Comparison of ENCODE assay signal across 3 cellular contexts in the genomic region with DNA sequence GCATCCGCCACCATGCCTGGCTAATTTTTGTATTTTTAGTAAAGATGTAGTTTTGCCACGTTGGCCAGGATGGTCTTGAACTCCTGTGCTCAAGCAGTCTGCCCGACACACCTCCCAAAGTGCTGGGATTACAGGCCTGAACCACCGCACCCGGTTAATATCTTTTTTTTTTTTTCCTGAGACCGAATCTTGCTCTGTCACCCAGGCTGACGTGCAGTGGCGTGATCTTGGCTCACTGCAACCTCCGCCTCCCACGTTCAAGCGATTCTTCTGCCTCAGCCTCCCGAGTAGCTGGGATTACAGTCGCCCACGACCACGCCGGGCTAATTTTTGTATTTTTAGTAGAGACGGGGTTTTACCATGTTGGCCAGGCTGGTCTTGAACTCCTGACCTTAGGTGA. TPM values are rescaled to one million over a fixed set of nuclear protein-coding genes. Genes with fewer than 3 reads are reported as not detected.
"Had no signal": no experiment of that assay in that cellular context is flagged by ENCODE, and none has a peak within 500 bp of the region (broad histone marks: within the 10 kb centered on the region; RNA-seq: fewer than 3 reads in every experiment).

No MANE protein-coding gene starts in this region.

RNA-seq across cellular contexts. Expression of a gene that starts 7.2 kb away (rescaled TPM):
- total RNA-seq: GM23248, H4, HFFc6 had no signal
- polyA plus RNA-seq: GM23248 had no signal
